In genomic region chr2:231321556-231322334, GRCh38 we compare ENCODE assay signal across 9 cellular contexts.
DNase-seq lines count a peak whose midpoint lies in the region; ATAC-seq and TF ChIP-seq lines count a peak whose summit lies in the region.
"Had no signal": no experiment of that assay in that cellular context is flagged by ENCODE, and none has a peak within 500 bp of the region (broad histone marks: within the 10 kb centered on the region; RNA-seq: fewer than 3 reads in every experiment).

No MANE protein-coding gene starts in this region.

- H3K9ac ChIP-seq in HUES64 (ENCODE audit: low read depth, low read length), result no peak overlapping the region

- H3K36me3 ChIP-seq in HUES64 (ENCODE audit: insufficient read depth, low read length) (0 out of 2 replicates have a peak, but pooled peaks cover 3% of the 10 kb centered on the region), lower lobe of right lung (peaks cover 4% of the 10 kb centered on the region), tibial artery (peaks cover 10 to 21% (median 13%) of the 10 kb centered on the region in 3 donors)

- DNase-seq in WTC11 (ENCODE audit: low spot score) (no peak), lower lobe of right lung (peak; percentile 82), tibial artery (peak; percentile 74 to 76), NCI-H510A (lab: John Stamatoyannopoulos, UW) (no peak)
- DNase-seq in activated CD4-positive, alpha-beta T cell treated with anti-CD3 and anti-CD28 coated beads for 48 hours, result no peak
- DNase-seq: NCI-H187 had no signal

- peak overlapping the region; percentile 62 for H3K27ac Mint-ChIP-seq in WTC11

- no peak overlapping the region for H3K4me3 Mint-ChIP-seq in WTC11

- CTCF ChIA-PET in WTC11 (lab: Charles Lee), result interaction anchor here (1.4 to 2.7 kb wide), 4 partner anchors 73 to 269 kb away, joined by 3 to 9 read pairs (median 6); no protein-coding TSS in a partner anchor

- H3K9me3 Mint-ChIP-seq in WTC11, result no peaks in the 10 kb centered on the region

- H3K4me1 ChIP-seq in HUES64 (ENCODE audit: insufficient read depth, low read length) (0 out of 2 replicates have a peak, but pooled peaks cover 3% of the 10 kb centered on the region), lower lobe of right lung (peaks cover 18% of the 10 kb centered on the region), tibial artery (no peaks in the 10 kb centered on the region)

- no peak for TF ChIP-seq CTCF in WTC11 (IDR thresholded peaks at IDR 0.05)
- TF ChIP-seq CTCF in lower lobe of right lung (IDR thresholded peaks at IDR 0.05), result no peak
- no peak for TF ChIP-seq CTCF in tibial artery (IDR thresholded peaks at IDR 0.05)

- WGBS in HUES64, result 93% methylated on average over 22 of the region's 22 CpGs

- POLR2A ChIA-PET in WTC11 (lab: Charles Lee), result interaction anchor here (1.0 kb wide), 1 partner anchor 143 kb away, joined by 3 read pairs; the partner anchor contains the start of gene NCL

- H3K9me3 ChIP-seq in HUES64 (ENCODE audit: insufficient read depth, low read depth, low read length) (no peaks in the 10 kb centered on the region), lower lobe of right lung (no peaks in the 10 kb centered on the region), tibial artery (no peaks in the 10 kb centered on the region)

- ATAC-seq in WTC11, result no peak
- ATAC-seq in lower lobe of right lung, result peak; percentile 68 to 81
- no peak for ATAC-seq in GM19467 (IDR thresholded peaks at IDR 0.05; ENCODE audit: unreplicated experiment)
- ATAC-seq in HG03520 (IDR thresholded peaks at IDR 0.05; ENCODE audit: unreplicated experiment), result no peak

- H3K4me1 Mint-ChIP-seq in WTC11, result peaks cover 21% of the 10 kb centered on the region

- H3K27ac ChIP-seq in HUES64 (ENCODE audit: low read depth, low read length) (peak overlapping the region; percentile 25; the same call in 1 of the 2 replicates), lower lobe of right lung (peak overlapping the region; percentile 53), tibial artery (no peak overlapping the region)

- H3K27me3 ChIP-seq in HUES64 (ENCODE audit: insufficient read depth, low read length) (no peaks in the 10 kb centered on the region), lower lobe of right lung (ENCODE audit: low read depth) (no peaks in the 10 kb centered on the region), tibial artery (no peaks in the 10 kb centered on the region)

- peaks cover 9% of the 10 kb centered on the region for H3K36me3 Mint-ChIP-seq in WTC11

- intact Hi-C loops in lower lobe of right lung (cut with DNase I) (no loop called here), tibial artery (cut with DNase I; ENCODE audit: low total_unique reads) (no loop called here)

- H3K4me3 ChIP-seq in HUES64 (ENCODE audit: low read length) (no peak overlapping the region), lower lobe of right lung (no peak overlapping the region), tibial artery (no peak overlapping the region)

- no peaks in the 10 kb centered on the region for H3K27me3 Mint-ChIP-seq in WTC11 (ENCODE audit: low read depth)

TF ChIP-seq in WTC11, 78 proteins besides CTCF, POLR2A, EP300 and RAD21 (continues in another document):
- TF ChIP-seq CREB1 (CRISPR knock-in tag; IDR thresholded peaks at IDR 0.05) (no peak), EMX1 (CRISPR knock-in tag; IDR thresholded peaks at IDR 0.05) (no peak), ESRRA (CRISPR knock-in tag; IDR thresholded peaks at IDR 0.05; ENCODE audit: borderline replicate concordance) (no peak), CREM (CRISPR knock-in tag; IDR thresholded peaks at IDR 0.05) (no peak), NR2C2 (CRISPR knock-in tag; IDR thresholded peaks at IDR 0.05) (no peak), JUN (CRISPR knock-in tag; IDR thresholded peaks at IDR 0.05) (no peak), HMGA2 (CRISPR knock-in tag; IDR thresholded peaks at IDR 0.05) (no peak), PRRX2 (CRISPR knock-in tag; IDR thresholded peaks at IDR 0.05) (no peak), FOXJ3 (CRISPR knock-in tag; IDR thresholded peaks at IDR 0.05; ENCODE audit: borderline replicate concordance) (no peak), MXD4 (CRISPR knock-in tag; IDR thresholded peaks at IDR 0.05; ENCODE audit: borderline replicate concordance) (no peak), FOXP4 (CRISPR knock-in tag; IDR thresholded peaks at IDR 0.05) (no peak), TEAD1 (CRISPR knock-in tag; IDR thresholded peaks at IDR 0.05) (no peak)
- TF ChIP-seq, protein P1, sequence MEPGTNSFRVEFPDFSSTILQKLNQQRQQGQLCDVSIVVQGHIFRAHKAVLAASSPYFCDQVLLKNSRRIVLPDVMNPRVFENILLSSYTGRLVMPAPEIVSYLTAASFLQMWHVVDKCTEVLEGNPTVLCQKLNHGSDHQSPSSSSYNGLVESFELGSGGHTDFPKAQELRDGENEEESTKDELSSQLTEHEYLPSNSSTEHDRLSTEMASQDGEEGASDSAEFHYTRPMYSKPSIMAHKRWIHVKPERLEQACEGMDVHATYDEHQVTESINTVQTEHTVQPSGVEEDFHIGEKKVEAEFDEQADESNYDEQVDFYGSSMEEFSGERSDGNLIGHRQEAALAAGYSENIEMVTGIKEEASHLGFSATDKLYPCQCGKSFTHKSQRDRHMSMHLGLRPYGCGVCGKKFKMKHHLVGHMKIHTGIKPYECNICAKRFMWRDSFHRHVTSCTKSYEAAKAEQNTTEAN (CRISPR knock-in tag; IDR thresholded peaks at IDR 0.05), result no peak
- TF ChIP-seq, protein P2, sequence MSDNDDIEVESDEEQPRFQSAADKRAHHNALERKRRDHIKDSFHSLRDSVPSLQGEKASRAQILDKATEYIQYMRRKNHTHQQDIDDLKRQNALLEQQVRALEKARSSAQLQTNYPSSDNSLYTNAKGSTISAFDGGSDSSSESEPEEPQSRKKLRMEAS (CRISPR knock-in tag; IDR thresholded peaks at IDR 0.05), result no peak
- TF ChIP-seq, protein P3, sequence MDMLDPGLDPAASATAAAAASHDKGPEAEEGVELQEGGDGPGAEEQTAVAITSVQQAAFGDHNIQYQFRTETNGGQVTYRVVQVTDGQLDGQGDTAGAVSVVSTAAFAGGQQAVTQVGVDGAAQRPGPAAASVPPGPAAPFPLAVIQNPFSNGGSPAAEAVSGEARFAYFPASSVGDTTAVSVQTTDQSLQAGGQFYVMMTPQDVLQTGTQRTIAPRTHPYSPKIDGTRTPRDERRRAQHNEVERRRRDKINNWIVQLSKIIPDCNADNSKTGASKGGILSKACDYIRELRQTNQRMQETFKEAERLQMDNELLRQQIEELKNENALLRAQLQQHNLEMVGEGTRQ (CRISPR knock-in tag; IDR thresholded peaks at IDR 0.05), result no peak
- TF ChIP-seq, protein P4, sequence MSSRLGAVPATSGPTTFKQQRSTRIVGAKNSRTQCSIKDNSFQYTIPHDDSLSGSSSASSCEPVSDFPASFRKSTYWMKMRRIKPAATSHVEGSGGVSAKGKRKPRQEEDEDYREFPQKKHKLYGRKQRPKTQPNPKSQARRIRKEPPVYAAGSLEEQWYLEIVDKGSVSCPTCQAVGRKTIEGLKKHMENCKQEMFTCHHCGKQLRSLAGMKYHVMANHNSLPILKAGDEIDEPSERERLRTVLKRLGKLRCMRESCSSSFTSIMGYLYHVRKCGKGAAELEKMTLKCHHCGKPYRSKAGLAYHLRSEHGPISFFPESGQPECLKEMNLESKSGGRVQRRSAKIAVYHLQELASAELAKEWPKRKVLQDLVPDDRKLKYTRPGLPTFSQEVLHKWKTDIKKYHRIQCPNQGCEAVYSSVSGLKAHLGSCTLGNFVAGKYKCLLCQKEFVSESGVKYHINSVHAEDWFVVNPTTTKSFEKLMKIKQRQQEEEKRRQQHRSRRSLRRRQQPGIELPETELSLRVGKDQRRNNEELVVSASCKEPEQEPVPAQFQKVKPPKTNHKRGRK (CRISPR knock-in tag; IDR thresholded peaks at IDR 0.05; ENCODE audit: borderline replicate concordance), result no peak

Comparison
In these comparisons a context has a peak if more than half of its experiments do, and no peak if none do; other contexts are left out.
1. H3K27ac ChIP-seq: peak in HUES64 (single experiment) and lower lobe of right lung (single experiment); none in tibial artery (0 of 2).
2. ATAC-seq: peak in lower lobe of right lung (2 of 2); none in WTC11 (single experiment), GM19467 (single experiment) and HG03520 (single experiment).
3. DNase-seq: peak in lower lobe of right lung (single experiment) and tibial artery (2 of 2); none in WTC11 (single experiment), NCI-H510A (single experiment) and activated CD4-positive, alpha-beta T cell treated with anti-CD3 and anti-CD28 coated beads for 48 hours (single experiment).